Comparison of ENCODE assay signal across 17 cellular contexts in the genomic region with DNA sequence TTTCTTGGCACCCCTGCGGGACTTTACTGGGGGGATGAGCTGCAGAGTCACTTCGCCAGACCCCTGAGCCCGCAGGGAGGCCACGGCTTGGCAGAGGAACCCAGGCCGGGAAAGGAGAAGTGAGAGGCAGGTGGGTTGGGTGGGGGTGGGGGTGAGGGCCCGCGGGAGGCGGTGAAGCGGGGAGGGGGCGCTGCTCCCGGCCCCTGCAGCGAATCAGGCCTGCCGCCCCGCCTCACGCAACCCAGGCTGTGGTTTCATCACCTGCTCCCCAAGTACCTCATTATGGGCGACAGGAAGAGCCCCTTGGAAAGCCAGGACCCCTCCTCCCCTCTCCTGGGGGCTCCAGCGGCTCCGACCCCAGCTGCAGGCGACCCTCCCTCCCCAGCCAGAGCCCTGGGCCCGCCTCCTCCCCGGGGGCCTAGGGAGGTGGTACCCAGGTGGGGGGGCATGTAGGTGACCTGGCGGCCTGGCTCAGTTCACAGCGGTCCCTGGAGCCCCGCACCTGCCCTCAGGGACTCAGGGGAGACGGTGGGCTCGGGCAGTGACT. TPM values are rescaled to one million over a fixed set of nuclear protein-coding genes. Genes with fewer than 3 reads are reported as not detected.
A peak's percentile ranks its signal among the peaks of the same experiment; 100 is the strongest.
DNase-seq lines count a peak whose midpoint lies in the region; ATAC-seq and TF ChIP-seq lines count a peak whose summit lies in the region.
"Had no signal": no experiment of that assay in that cellular context is flagged by ENCODE, and none has a peak within 500 bp of the region (broad histone marks: within the 10 kb centered on the region; RNA-seq: fewer than 3 reads in every experiment).

No MANE protein-coding gene starts in this region.

- no peak for TF ChIP-seq CTCF in GM10266 (IDR thresholded peaks at IDR 0.05; ENCODE audit: control insufficient read depth, insufficient read depth, low read depth, missing control alignments)
- TF ChIP-seq CTCF in NB4 (IDR thresholded peaks at IDR 0.05; ENCODE audit: low read depth, low read length) = no peak

- peak; percentile 72 for DNase-seq in GM10266 (ENCODE audit: extremely low spot score)
- DNase-seq in NB4 (ENCODE audit: low read depth) = peak; percentile 55
- DNase-seq in iPS-NIHi11 (ENCODE audit: low spot score) = peak; percentile 54
- DNase-seq in activated CD4-positive, alpha-beta memory T cell treated with anti-CD3 and anti-CD28 coated beads for 36 hours = no peak
- no peak for DNase-seq in aorta
- DNase-seq in left colon = no peak
- DNase-seq: activated effector memory CD4-positive, alpha-beta T cell treated with anti-CD3 and anti-CD28 coated beads, Interleukin-2, amount 50 U/mL, for 16 hours; cortex of kidney; DMS 273 treated with DMSO at 0.1 percent for 48 hours; left ventricle myocardium inferior; NCI-H2227 treated with DMSO at 0.1 percent for 48 hours; SK-N-SH had no signal

- H3K4me3 Mint-ChIP-seq in activated CD4-positive, alpha-beta memory T cell treated with anti-CD3 and anti-CD28 coated beads for 36 hours = no peak overlapping the region

- CTCF ChIA-PET in activated CD4-positive, alpha-beta memory T cell treated with anti-CD3 and anti-CD28 coated beads for 36 hours (lab: Charles Lee) = interaction anchor here (1.0 to 2.1 kb wide), 2 partner anchors 14 to 15 kb away, joined by 3 to 8 read pairs; no protein-coding TSS in a partner anchor

- no peak for TF ChIP-seq POLR2A in NB4 (IDR thresholded peaks at IDR 0.05; ENCODE audit: extremely low read depth, insufficient read length)

- H3K27me3 ChIP-seq in aorta (ENCODE audit: control insufficient read depth in 1 of 2, insufficient read depth in 2 of 2, low read length in 1 of 2) = no peaks in the 10 kb centered on the region
- H3K27me3 ChIP-seq: hepatocyte had no signal

- POLR2A ChIA-PET in activated CD4-positive, alpha-beta memory T cell treated with anti-CD3 and anti-CD28 coated beads for 36 hours (lab: Charles Lee) = no interaction called here

- intact Hi-C loops in activated CD4-positive, alpha-beta memory T cell treated with anti-CD3 and anti-CD28 coated beads for 36 hours (cut with micrococcal nuclease) = no loop called here
- intact Hi-C loops in aorta (cut with DNase I) = no loop called here
- intact Hi-C loops in left colon (cut with DNase I, micrococcal nuclease) = no loop called here

- no peaks in the 10 kb centered on the region for H3K9me3 ChIP-seq in aorta (ENCODE audit: control insufficient read depth, low read length)
- H3K9me3 ChIP-seq: SK-N-SH had no signal

- no peak overlapping the region for H3K4me3 ChIP-seq in NB4 (ENCODE audit: low read depth, low read length)
- H3K4me3 ChIP-seq in aorta (ENCODE audit: low read length in 2 of 2) = no peak overlapping the region
- H3K4me3 ChIP-seq: hepatocyte, left ventricle myocardium inferior had no signal

- no peaks in the 10 kb centered on the region for H3K4me1 ChIP-seq in aorta (ENCODE audit: control insufficient read depth in 1 of 2, insufficient read depth in 2 of 2, low read length in 2 of 2)
- H3K4me1 ChIP-seq: left ventricle myocardium inferior had no signal

- ATAC-seq in GM21423 (IDR thresholded peaks at IDR 0.05; ENCODE audit: unreplicated experiment) = peak; percentile 37
- no peak for ATAC-seq in HG02763 (IDR thresholded peaks at IDR 0.05; ENCODE audit: unreplicated experiment)
- no peak for ATAC-seq in aorta (ENCODE audit: low FRiP score)
- ATAC-seq in left colon = no peak
- ATAC-seq: esophagus mucosa had no signal

- H3K9me3 Mint-ChIP-seq in activated CD4-positive, alpha-beta memory T cell treated with anti-CD3 and anti-CD28 coated beads for 36 hours = no peaks in the 10 kb centered on the region

- peaks cover 6% of the 10 kb centered on the region for H3K36me3 Mint-ChIP-seq in activated CD4-positive, alpha-beta memory T cell treated with anti-CD3 and anti-CD28 coated beads for 36 hours

- H3K27ac ChIP-seq in aorta (ENCODE audit: low read depth in 1 of 2, low read length in 2 of 2) = no peak overlapping the region
- H3K27ac ChIP-seq: hepatocyte, left ventricle myocardium inferior had no signal

- no peaks in the 10 kb centered on the region for H3K27me3 Mint-ChIP-seq in activated CD4-positive, alpha-beta memory T cell treated with anti-CD3 and anti-CD28 coated beads for 36 hours

- no peaks in the 10 kb centered on the region for H3K36me3 ChIP-seq in aorta (ENCODE audit: control insufficient read depth in 1 of 2, insufficient read depth in 2 of 2, low read length in 1 of 2)

- H3K27ac Mint-ChIP-seq in activated CD4-positive, alpha-beta memory T cell treated with anti-CD3 and anti-CD28 coated beads for 36 hours = no peak overlapping the region

- WGBS in aorta, 2 donors = 58 to 64% methylated on average over 17 to 26 of the region's 26 CpGs

- no peaks in the 10 kb centered on the region for H3K4me1 Mint-ChIP-seq in activated CD4-positive, alpha-beta memory T cell treated with anti-CD3 and anti-CD28 coated beads for 36 hours (ENCODE audit: low read depth)

RNA-seq across cellular contexts. Expression of a gene that starts 9.5 kb away (rescaled TPM):
- total RNA-seq in activated CD4-positive, alpha-beta memory T cell treated with anti-CD3 and anti-CD28 coated beads for 36 hours = 1 to 10 TPM; 3.9 to 4.3 TPM
- 1 to 10 TPM; 1.6 to 2.4 TPM for total RNA-seq in aorta
- 1 to 10 TPM in 1 of 2 donors, not detected in 1; 1.8 TPM for polyA plus RNA-seq in aorta
- 1 to 10 TPM; 1.4 to 3.5 TPM for total RNA-seq in left colon
- total RNA-seq: temporal lobe had no signal

RNA-seq across cellular contexts. Expression of a gene that starts 22.3 kb away (rescaled TPM):
- 10 to 100 TPM; 17.8 to 18.9 TPM for total RNA-seq in activated CD4-positive, alpha-beta memory T cell treated with anti-CD3 and anti-CD28 coated beads for 36 hours
- total RNA-seq in aorta = 10 to 100 TPM; 11.6 to 18.1 TPM
- 10 to 100 TPM in 1 of 2 donors, 1 to 10 TPM in 1; 7.6 to 53.3 TPM for polyA plus RNA-seq in aorta
- 10 to 100 TPM; 16.8 to 18.9 TPM for total RNA-seq in left colon

RNA-seq across cellular contexts. Expression of a gene that starts 31.4 kb away (rescaled TPM):
- total RNA-seq in activated CD4-positive, alpha-beta memory T cell treated with anti-CD3 and anti-CD28 coated beads for 36 hours = 10 to 100 TPM; 16.4 to 17.8 TPM
- 10 to 100 TPM; 27.1 to 28.2 TPM for total RNA-seq in aorta
- 10 to 100 TPM; 14.4 to 47.9 TPM for polyA plus RNA-seq in aorta
- 10 to 100 TPM; 27.9 to 28.4 TPM for total RNA-seq in left colon

RNA-seq across cellular contexts. Expression of a gene that starts 31.5 kb away (rescaled TPM):
- total RNA-seq in activated CD4-positive, alpha-beta memory T cell treated with anti-CD3 and anti-CD28 coated beads for 36 hours = 10 to 100 TPM; 73.7 to 78.1 TPM
- total RNA-seq in aorta = 10 to 100 TPM; 33.1 to 44.0 TPM
- polyA plus RNA-seq in aorta = 100 to 1,000 TPM in 1 of 2 donors, 10 to 100 TPM in 1; 42.3 to 199 TPM
- total RNA-seq in left colon = 10 to 100 TPM; 60.3 to 73.7 TPM

RNA-seq across cellular contexts. Expression of a gene that starts 42.7 kb away (rescaled TPM):
- 10 to 100 TPM; 39.2 to 42.9 TPM for total RNA-seq in activated CD4-positive, alpha-beta memory T cell treated with anti-CD3 and anti-CD28 coated beads for 36 hours
- total RNA-seq in aorta = 10 to 100 TPM in 1 of 2 donors, 1 to 10 TPM in 1; 9.8 to 11.9 TPM
- polyA plus RNA-seq in aorta = 10 to 100 TPM; 12.8 to 21.8 TPM
- total RNA-seq in left colon = 10 to 100 TPM in 1 of 2 donors, 1 to 10 TPM in 1; 8.8 to 12.5 TPM

Comparison
In these comparisons a context has a peak if more than half of its experiments do, and no peak if none do; other contexts are left out.
1. DNase-seq: peak in GM10266 (single experiment), NB4 (single experiment) and iPS-NIHi11 (single experiment); none in activated CD4-positive, alpha-beta memory T cell treated with anti-CD3 and anti-CD28 coated beads for 36 hours (single experiment), aorta (0 of 2) and left colon (0 of 2).